9 cellular contexts compared by ENCODE assay signal in genomic region chr19:36051236-36051635, GRCh38. TPM values are rescaled to one million over a fixed set of nuclear protein-coding genes. Genes with fewer than 3 reads are reported as not detected.
A peak's percentile ranks its signal among the peaks of the same experiment; 100 is the strongest.
DNase-seq lines count a peak whose midpoint lies in the region; ATAC-seq and TF ChIP-seq lines count a peak whose summit lies in the region.
"Had no signal": no experiment of that assay in that cellular context is flagged by ENCODE, and none has a peak within 500 bp of the region (broad histone marks: within the 10 kb centered on the region; RNA-seq: fewer than 3 reads in every experiment).

No MANE protein-coding gene starts in this region.

- in situ Hi-C loops in HAP-1 (cut with MboI; ENCODE audit: low sequenced_read_pairs) = no loop called here

- peaks cover 4% of the 10 kb centered on the region for H3K36me3 ChIP-seq in CD4-positive, alpha-beta memory T cell (ENCODE audit: insufficient read depth, low read length)
- no peaks in the 10 kb centered on the region; the same call in 1 of the 2 replicates for H3K36me3 ChIP-seq in GM06990 (ENCODE audit: control insufficient read depth, insufficient read depth, low read length)
- H3K36me3 ChIP-seq in HAP-1 (replicated peaks) = no peaks in the 10 kb centered on the region; the same call in none of the 2 replicates
- H3K36me3 ChIP-seq: heart left ventricle had no signal

- H3K4me3 ChIP-seq in CD4-positive, alpha-beta memory T cell (ENCODE audit: low read length in 2 of 2) = no peak overlapping the region
- H3K4me3 ChIP-seq in GM06990 (replicated peaks; ENCODE audit: low read depth, low read length) (no peak overlapping the region), HAP-1 (no peak overlapping the region)
- H3K4me3 ChIP-seq: heart left ventricle had no signal

- no peaks in the 10 kb centered on the region for H3K27me3 ChIP-seq in CD4-positive, alpha-beta memory T cell (ENCODE audit: insufficient read depth, low read length)
- no peaks in the 10 kb centered on the region for H3K27me3 ChIP-seq in GM06990 (replicated peaks; ENCODE audit: control insufficient read depth, insufficient read depth, low read length)
- H3K27me3 ChIP-seq in HAP-1 (ENCODE audit: low read depth) = no peaks in the 10 kb centered on the region
- H3K27me3 ChIP-seq: heart left ventricle had no signal

- DNase-seq in CD4-positive, alpha-beta memory T cell = no peak
- DNase-seq in GM06990 (ENCODE audit: extremely low read depth, insufficient read length) (no peak), SW480 (ENCODE audit: low spot score) (peak; percentile 43), iPS-NIHi11 (ENCODE audit: low spot score) (peak; percentile 72), DMS153 (lab: John Stamatoyannopoulos, UW) (no peak), HAP-1 (ENCODE audit: low spot score in 2 of 2) (no peak)
- DNase-seq: heart left ventricle, NCI-H1092 treated with DMSO at 0.1 percent for 48 hours had no signal

- no peaks in the 10 kb centered on the region for H3K9me3 ChIP-seq in CD4-positive, alpha-beta memory T cell (ENCODE audit: control insufficient read depth in 1 of 2, low read length in 2 of 2)
- no peaks in the 10 kb centered on the region for H3K9me3 ChIP-seq in HAP-1
- H3K9me3 ChIP-seq: heart left ventricle had no signal

- POLR2A ChIA-PET in CD4-positive, alpha-beta memory T cell (lab: Charles Lee; ENCODE audit: partially characterized antibody) = no interaction called here

- intact Hi-C loops in CD4-positive, alpha-beta memory T cell (cut with micrococcal nuclease) = no loop called here

- H3K27me3 Mint-ChIP-seq in CD4-positive, alpha-beta memory T cell = no peaks in the 10 kb centered on the region

- TF ChIP-seq CTCF in GM06990 (IDR thresholded peaks at IDR 0.05; ENCODE audit: insufficient read depth, low read length, poor library complexity, severe bottlenecking) = peak; percentile 32

- peak overlapping the region in 5 of 7 donors; percentile 5 to 86 (median 15) for H3K27ac Mint-ChIP-seq in CD4-positive, alpha-beta memory T cell

- peaks cover 18 to 38% (median 21%) of the 10 kb centered on the region in 4 donors for H3K4me1 Mint-ChIP-seq in CD4-positive, alpha-beta memory T cell

- peaks cover under 1 to 9% of the 10 kb centered on the region in 2 donors for H3K36me3 Mint-ChIP-seq in CD4-positive, alpha-beta memory T cell

- no peaks in the 10 kb centered on the region for H3K9me3 Mint-ChIP-seq in CD4-positive, alpha-beta memory T cell

- peaks cover 11% of the 10 kb centered on the region for H3K4me1 ChIP-seq in CD4-positive, alpha-beta memory T cell (ENCODE audit: insufficient read depth, low read length)
- H3K4me1 ChIP-seq in HAP-1 = peaks cover 3% of the 10 kb centered on the region

- no peak for ATAC-seq in HG03280 (IDR thresholded peaks at IDR 0.05; ENCODE audit: unreplicated experiment)
- ATAC-seq: heart left ventricle had no signal

- no peak overlapping the region for H3K27ac ChIP-seq in CD4-positive, alpha-beta memory T cell (ENCODE audit: low read depth, low read length)

- CTCF ChIA-PET in CD4-positive, alpha-beta memory T cell (lab: Charles Lee; ENCODE audit: partially characterized antibody) = no interaction called here

- H3K4me3 Mint-ChIP-seq in CD4-positive, alpha-beta memory T cell = peak overlapping the region in 4 of 8 donors; percentile 47 to 59 (median 50)

RNA-seq across cellular contexts. Expression of gene THAP8, which starts 2.8 kb away (rescaled TPM):
- total RNA-seq in CD4-positive, alpha-beta memory T cell = 1 to 10 TPM; 5.1 to 7.0 TPM
- polyA plus RNA-seq in CD4-positive, alpha-beta memory T cell = 1 to 10 TPM; 4.0 to 8.6 TPM

RNA-seq across cellular contexts. Expression of gene WDR62, which starts 3.5 kb away (rescaled TPM):
- 1 to 10 TPM; 1.3 to 1.7 TPM for total RNA-seq in CD4-positive, alpha-beta memory T cell
- under 1 TPM in 1 of 2 donors, not detected in 1; 0.08 TPM for polyA plus RNA-seq in CD4-positive, alpha-beta memory T cell

RNA-seq across cellular contexts. Expression of gene CLIP3, which starts 18.6 kb away (rescaled TPM):
- 1 to 10 TPM; 2.4 TPM for total RNA-seq in CD4-positive, alpha-beta memory T cell
- polyA plus RNA-seq in CD4-positive, alpha-beta memory T cell = 1 to 10 TPM in 1 of 2 donors, under 1 TPM in 1; 0.37 to 1.5 TPM

RNA-seq across cellular contexts. Expression of gene ALKBH6, which starts 37.2 kb away (rescaled TPM):
- 10 to 100 TPM; 50.9 to 51.0 TPM for total RNA-seq in CD4-positive, alpha-beta memory T cell
- 10 to 100 TPM; 20.8 to 21.0 TPM for polyA plus RNA-seq in CD4-positive, alpha-beta memory T cell

RNA-seq across cellular contexts. Expression of gene SYNE4, which starts 42.6 kb away (rescaled TPM):
- 1 to 10 TPM; 4.8 to 5.0 TPM for total RNA-seq in CD4-positive, alpha-beta memory T cell
- polyA plus RNA-seq in CD4-positive, alpha-beta memory T cell = under 1 TPM in 1 of 2 donors, not detected in 1; 0.25 TPM

Comparison
In these comparisons a context has a peak if more than half of its experiments do, and no peak if none do; other contexts are left out.
1. DNase-seq: peak in SW480 (single experiment) and iPS-NIHi11 (single experiment); none in CD4-positive, alpha-beta memory T cell (0 of 5), GM06990 (single experiment), DMS153 (single experiment) and HAP-1 (0 of 2).